In genomic region chr10:133030126-133030525, GRCh38 we compare ENCODE assay signal across 21 cellular contexts. TPM values are rescaled to one million over a fixed set of nuclear protein-coding genes. Genes with fewer than 3 reads are reported as not detected.
A peak's percentile ranks its signal among the peaks of the same experiment; 100 is the strongest.
DNase-seq lines count a peak whose midpoint lies in the region; TF ChIP-seq lines count a peak whose summit lies in the region.
"Had no signal": no experiment of that assay in that cellular context is flagged by ENCODE, and none has a peak within 500 bp of the region (broad histone marks: within the 10 kb centered on the region; RNA-seq: fewer than 3 reads in every experiment).

No MANE protein-coding gene starts in this region.

- TF ChIP-seq CTCF in Caco-2 (IDR thresholded peaks at IDR 0.05; ENCODE audit: insufficient read depth in 1 of 2, low read depth in 1 of 2, low read length in 1 of 2, severe bottlenecking in 1 of 2, unreplicated experiment in 1 of 2) = no peak
- no peak for TF ChIP-seq CTCF in neutrophil (IDR thresholded peaks at IDR 0.05)

- H3K4me2 ChIP-seq in BLaER1 = peak overlapping the region; percentile 47; the same call in 1 of the 2 replicates
- H3K4me2 ChIP-seq: A549 had no signal

- H4K20me1 ChIP-seq in BLaER1 = no peaks in the 10 kb centered on the region

- H3K27ac Mint-ChIP-seq in Caco-2 (ENCODE audit: unreplicated experiment) = peak overlapping the region; percentile 69
- H3K27ac Mint-ChIP-seq: CD4-positive, CD25-positive, alpha-beta regulatory T cell; CD8-positive, alpha-beta T cell had no signal

- H3K4me3 Mint-ChIP-seq in Caco-2 (ENCODE audit: unreplicated experiment) = peak overlapping the region; percentile 73
- H3K4me3 Mint-ChIP-seq: CD4-positive, CD25-positive, alpha-beta regulatory T cell; CD8-positive, alpha-beta T cell had no signal

- H3K9me3 ChIP-seq in BLaER1 (no peaks in the 10 kb centered on the region), Caco-2 (peaks cover 12% of the 10 kb centered on the region), neutrophil (no peaks in the 10 kb centered on the region)
- H3K9me3 ChIP-seq: A549, BE2C, HAP-1 had no signal

- intact Hi-C loops in Caco-2 (cut with micrococcal nuclease; ENCODE audit: unreplicated experiment) = no loop called here

- H3K4me3 ChIP-seq in BLaER1 (no peak overlapping the region), Caco-2 (ENCODE audit: low read depth, low read length) (no peak overlapping the region), neutrophil (ENCODE audit: low read depth in 1 of 2, low read length in 1 of 2) (no peak overlapping the region)
- H3K4me3 ChIP-seq: A549, HAP-1 had no signal

- POLR2A ChIA-PET in Caco-2 (lab: Charles Lee) = no interaction called here

- peaks cover 21% of the 10 kb centered on the region for H3K4me1 Mint-ChIP-seq in Caco-2 (ENCODE audit: low read depth, unreplicated experiment)
- H3K4me1 Mint-ChIP-seq: CD4-positive, CD25-positive, alpha-beta regulatory T cell had no signal

- H3K4me1 ChIP-seq in BLaER1 = peaks cover 19% of the 10 kb centered on the region
- H3K4me1 ChIP-seq in Caco-2 = peaks cover 26% of the 10 kb centered on the region
- peaks cover 12% of the 10 kb centered on the region in 2 experiments for H3K4me1 ChIP-seq in neutrophil (ENCODE audit: control insufficient read depth in 1 of 2, insufficient read depth in 1 of 2, low read depth in 1 of 2, low read length in 1 of 2)
- H3K4me1 ChIP-seq: A549, BE2C, HAP-1 had no signal

- no peaks in the 10 kb centered on the region for H3K27me3 Mint-ChIP-seq in Caco-2 (ENCODE audit: insufficient read depth, unreplicated experiment)
- H3K27me3 Mint-ChIP-seq: CD4-positive, CD25-positive, alpha-beta regulatory T cell had no signal

- H3K27ac ChIP-seq in BLaER1 = no peak overlapping the region
- peak overlapping the region; percentile 17 for H3K27ac ChIP-seq in neutrophil
- H3K27ac ChIP-seq: A549, C4-2B had no signal

- no peak overlapping the region for H3K9ac ChIP-seq in BLaER1

- H3K36me3 ChIP-seq in BLaER1 (no peaks in the 10 kb centered on the region), Caco-2 (ENCODE audit: control insufficient read depth, insufficient read depth, low read length) (no peaks in the 10 kb centered on the region), neutrophil (no peaks in the 10 kb centered on the region)
- H3K36me3 ChIP-seq: BE2C, HAP-1 had no signal

- peaks cover 12% of the 10 kb centered on the region for H3K9me3 Mint-ChIP-seq in Caco-2 (ENCODE audit: unreplicated experiment)
- H3K9me3 Mint-ChIP-seq: CD4-positive, CD25-positive, alpha-beta regulatory T cell; CD8-positive, alpha-beta T cell had no signal

- H3K27me3 ChIP-seq in BLaER1 = peaks cover 36% of the 10 kb centered on the region
- no peaks in the 10 kb centered on the region for H3K27me3 ChIP-seq in Caco-2 (replicated peaks; ENCODE audit: control insufficient read depth, insufficient read depth, low read length)
- peaks cover 56% of the 10 kb centered on the region for H3K27me3 ChIP-seq in neutrophil

- peaks cover 30% of the 10 kb centered on the region for H3K36me3 Mint-ChIP-seq in Caco-2 (ENCODE audit: insufficient read depth, unreplicated experiment)
- H3K36me3 Mint-ChIP-seq: CD4-positive, CD25-positive, alpha-beta regulatory T cell; CD8-positive, alpha-beta T cell had no signal

- DNase-seq in Caco-2 = no peak
- DNase-seq in UCSD-AML1 (lab: John Stamatoyannopoulos, UW; ENCODE audit: unreplicated experiment) = peak; percentile 28
- no peak for DNase-seq in NCI-H526 (lab: John Stamatoyannopoulos, UW)
- no peak for DNase-seq in hippocampal formation (lab: John Stamatoyannopoulos, UW)
- no peak for DNase-seq in NCI-H510A (lab: John Stamatoyannopoulos, UW)
- DNase-seq: 8988T; ACHN; AML-193; BE2C; CD4-positive, CD25-positive, alpha-beta regulatory T cell; CD8-positive, alpha-beta T cell; DMS 273 treated with DMSO at 0.1 percent for 48 hours; GF-D8; GOT3 had no signal

- CTCF ChIA-PET in Caco-2 (lab: Charles Lee) = no interaction called here

- BruUV-seq in Caco-2 (replicated peaks; lab: Mats Ljungman, UMichigan) = no TSS peak

RNA-seq across cellular contexts. Expression of gene ADGRA1, which starts 57.6 kb away (rescaled TPM):
- total RNA-seq in Caco-2 (2022) = not detected in 2 replicates
- total RNA-seq: CD4-positive, CD25-positive, alpha-beta regulatory T cell; CD8-positive, alpha-beta T cell; Daoy; G401 had no signal
